Comparison of ENCODE assay signal across 2 cellular contexts in genomic region chr4:55385201-55385649, GRCh38.
TF ChIP-seq lines count a peak whose summit lies in the region.

No MANE protein-coding gene starts in this region.

TF ChIP-seq in GM23338, 12 proteins besides CTCF, POLR2A, EP300 and RAD21:
- TF ChIP-seq NANOG (IDR thresholded peaks at IDR 0.05; ENCODE audit: borderline replicate concordance) (no peak), EZH2phosphoT487 (IDR thresholded peaks at IDR 0.05; ENCODE audit: unreplicated experiment) (no peak), ETS1 (IDR thresholded peaks at IDR 0.05) (no peak), POLR2AphosphoS5 (IDR thresholded peaks at IDR 0.05; ENCODE audit: low read depth) (no peak), ZNF114 (CRISPR knock-in tag; IDR thresholded peaks at IDR 0.05) (no peak), ZNF462 (CRISPR knock-in tag; IDR thresholded peaks at IDR 0.05) (no peak), ZNF331 (CRISPR knock-in tag; IDR thresholded peaks at IDR 0.05; ENCODE audit: low read depth) (no peak), STAT1 (IDR thresholded peaks at IDR 0.05; ENCODE audit: unreplicated experiment) (no peak), EZH2 (IDR thresholded peaks at IDR 0.05; ENCODE audit: low read depth, unreplicated experiment) (no peak), CREB1 (CRISPR knock-in tag; IDR thresholded peaks at IDR 0.05; ENCODE audit: low read depth) (no peak), REST (IDR thresholded peaks at IDR 0.05; ENCODE audit: unreplicated experiment) (no peak), JUNB (IDR thresholded peaks at IDR 0.05; ENCODE audit: unreplicated experiment) (no peak)

TF ChIP-seq in K562, 482 proteins besides CTCF, POLR2A, EP300 and RAD21:
- TF ChIP-seq PTBP1 (IDR thresholded peaks at IDR 0.05; ENCODE audit: low read depth, low read length) (no peak), POLR3G (IDR thresholded peaks at IDR 0.05; ENCODE audit: extremely low read depth, insufficient read length, insufficient replicate concordance) (no peak), POLR2H (tag; IDR thresholded peaks at IDR 0.05; ENCODE audit: low read depth) (no peak), TEAD4 (IDR thresholded peaks at IDR 0.05; ENCODE audit: low read length) (peak; percentile 54; the same call in 1 of the 2 replicates), TEAD4 (CRISPR knock-in tag; IDR thresholded peaks at IDR 0.05; ENCODE audit: borderline replicate concordance) (no peak), SMARCE1 (IDR thresholded peaks at IDR 0.05) (peak; percentile 76), KLF6 (CRISPR knock-in tag; IDR thresholded peaks at IDR 0.05; ENCODE audit: borderline replicate concordance) (no peak), TEAD1 (CRISPR knock-in tag; IDR thresholded peaks at IDR 0.05) (peak in 1 of 2 experiments; percentile 35; a peak in 1 of 4 replicates), ZNF146 (CRISPR knock-in tag; IDR thresholded peaks at IDR 0.05; ENCODE audit: unreplicated experiment) (no peak), CEBPB (tag; IDR thresholded peaks at IDR 0.05) (no peak), POLR2AphosphoS2 (IDR thresholded peaks at IDR 0.05; ENCODE audit: low read length) (no peak), SOX6 (IDR thresholded peaks at IDR 0.05) (peak; percentile 9; the same call in 1 of the 2 replicates), SMAD4 (CRISPR knock-in tag; conservative IDR thresholded peaks at IDR 0.05) (peak; percentile 31; the same call in 1 of the 2 replicates), JUNB (CRISPR knock-in tag; conservative IDR thresholded peaks at IDR 0.05) (no peak), PRMT5 (CRISPR knock-in tag; IDR thresholded peaks at IDR 0.05) (no peak), SMARCA4 (IDR thresholded peaks at IDR 0.05) (peak; percentile 64; the same call in 1 of the 2 replicates), CHD4 (IDR thresholded peaks at IDR 0.05; ENCODE audit: insufficient read depth, insufficient replicate concordance, low read depth, low read length, poor library complexity, severe bottlenecking) (no peak), GABPB1 (CRISPR knock-in tag; IDR thresholded peaks at IDR 0.05) (0 out of 2 replicates have a peak, but pooled peaks have one; percentile 27), NR0B1 (IDR thresholded peaks at IDR 0.05; ENCODE audit: partially characterized antibody) (no peak), VEZF1 (CRISPR knock-in tag; IDR thresholded peaks at IDR 0.05) (0 out of 2 replicates have a peak, but pooled peaks have one; percentile 7), SPI1 (IDR thresholded peaks at IDR 0.05; ENCODE audit: borderline replicate concordance, low read depth, low read length) (peak; percentile 59; the same call in 1 of the 2 replicates), ZNF561 (CRISPR knock-in tag; conservative IDR thresholded peaks at IDR 0.05) (no peak), SP1 (CRISPR knock-in tag; IDR thresholded peaks at IDR 0.05) (0 out of 2 replicates have a peak, but pooled peaks have one; percentile 36), E2F1 (CRISPR knock-in tag; IDR thresholded peaks at IDR 0.05) (no peak), BRD4 (IDR thresholded peaks at IDR 0.05) (no peak), RBM22 (IDR thresholded peaks at IDR 0.05; ENCODE audit: low read depth, low read length, poor library complexity, severe bottlenecking) (no peak), MAZ (CRISPR knock-in tag; conservative IDR thresholded peaks at IDR 0.05 in 1 of 2, IDR thresholded peaks at IDR 0.05 in 1 of 2) (0 out of 4 replicates have a peak, but pooled peaks of 1 of the 2 experiments have one; percentile 23), NRF1 (conservative IDR thresholded peaks at IDR 0.05 in 1 of 2, IDR thresholded peaks at IDR 0.05 in 1 of 2) (0 out of 4 replicates have a peak, but pooled peaks of 1 of the 2 experiments have one; percentile 15), SMARCC2 (IDR thresholded peaks at IDR 0.05; ENCODE audit: low read depth) (peak; percentile 44; the same call in 1 of the 2 replicates), CGGBP1 (CRISPR knock-in tag; IDR thresholded peaks at IDR 0.05) (no peak), DPF2 (IDR thresholded peaks at IDR 0.05) (peak; percentile 62), ZNF324 (CRISPR knock-in tag; IDR thresholded peaks at IDR 0.05) (no peak), JUND (IDR thresholded peaks at IDR 0.05; ENCODE audit: borderline replicate concordance, low read depth, low read length) (peak; percentile 53; the same call in 1 of the 2 replicates), JUND (tag; IDR thresholded peaks at IDR 0.05; ENCODE audit: borderline replicate concordance, low read depth, low read length) (no peak), RFX1 (IDR thresholded peaks at IDR 0.05) (peak; percentile 26; the same call in 1 of the 2 replicates), ARID1B (IDR thresholded peaks at IDR 0.05) (peak; percentile 64)
